Comparison of ENCODE assay signal across 2 cellular contexts in the genomic region with DNA sequence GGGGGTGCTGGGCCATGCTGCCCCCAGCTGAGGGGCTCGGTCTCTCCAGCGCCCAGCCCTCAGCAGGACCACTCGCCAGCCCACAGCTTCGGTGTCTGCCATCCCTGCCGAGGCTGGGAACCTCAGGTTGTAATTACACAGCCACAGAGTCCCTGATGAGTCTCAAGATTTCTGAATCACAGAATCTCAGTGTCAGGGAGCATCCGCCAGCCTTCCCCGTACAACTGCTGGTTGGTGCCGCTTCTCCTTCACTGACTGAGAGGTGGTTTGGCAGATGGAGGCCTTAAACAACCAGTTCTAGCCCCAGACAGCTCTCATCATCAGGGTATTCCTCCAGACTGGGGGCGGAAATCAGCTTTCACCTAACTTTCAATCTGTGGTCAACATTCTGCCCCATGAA.
TF ChIP-seq lines count a peak whose summit lies in the region.

No MANE protein-coding gene starts in this region.

TF ChIP-seq in GM23338, 12 proteins besides CTCF, POLR2A, EP300 and RAD21:
- TF ChIP-seq EZH2phosphoT487 (IDR thresholded peaks at IDR 0.05; ENCODE audit: unreplicated experiment) (no peak), NANOG (IDR thresholded peaks at IDR 0.05; ENCODE audit: borderline replicate concordance) (no peak), POLR2AphosphoS5 (IDR thresholded peaks at IDR 0.05; ENCODE audit: low read depth) (no peak)

TF ChIP-seq in H1, 55 proteins besides CTCF, POLR2A, EP300 and RAD21:
- TF ChIP-seq SIRT6 (IDR thresholded peaks at IDR 0.05; ENCODE audit: low read length) (no peak), SUZ12 (IDR thresholded peaks at IDR 0.05; ENCODE audit: low read length) (no peak), POLR2AphosphoS5 (IDR thresholded peaks at IDR 0.05; ENCODE audit: low read depth, low read length) (no peak), SIN3A (conservative IDR thresholded peaks at IDR 0.05 in 1 of 2, IDR thresholded peaks at IDR 0.05 in 1 of 2; ENCODE audit: low read depth in 1 of 2, low read length in 2 of 2) (no peak), YY1 (IDR thresholded peaks at IDR 0.05; ENCODE audit: low read depth, low read length) (no peak), SIX5 (IDR thresholded peaks at IDR 0.05; ENCODE audit: low read depth, low read length) (no peak), GABPA (IDR thresholded peaks at IDR 0.05; ENCODE audit: borderline replicate concordance, insufficient read depth, low read length) (no peak), CBX8 (IDR thresholded peaks at IDR 0.05; ENCODE audit: borderline replicate concordance, low read depth, low read length) (no peak), POU5F1 (IDR thresholded peaks at IDR 0.05; ENCODE audit: low read depth, low read length) (no peak), KDM4A (IDR thresholded peaks at IDR 0.05; ENCODE audit: low read depth, low read length, severe bottlenecking) (no peak), NRF1 (IDR thresholded peaks at IDR 0.05; ENCODE audit: low read depth, low read length) (no peak), TBP (IDR thresholded peaks at IDR 0.05; ENCODE audit: low read depth, low read length) (no peak), SP1 (IDR thresholded peaks at IDR 0.05; ENCODE audit: low read depth, low read length) (no peak), PHF8 (conservative IDR thresholded peaks at IDR 0.05; ENCODE audit: low read depth, low read length) (no peak), RXRA (IDR thresholded peaks at IDR 0.05; ENCODE audit: insufficient read depth, low read depth, low read length) (no peak), RNF2 (IDR thresholded peaks at IDR 0.05; ENCODE audit: borderline replicate concordance, low read depth, low read length, missing control alignments, poor library complexity, severe bottlenecking) (no peak), KDM5A (IDR thresholded peaks at IDR 0.05; ENCODE audit: low read length) (no peak)
- TF ChIP-seq, protein P1, sequence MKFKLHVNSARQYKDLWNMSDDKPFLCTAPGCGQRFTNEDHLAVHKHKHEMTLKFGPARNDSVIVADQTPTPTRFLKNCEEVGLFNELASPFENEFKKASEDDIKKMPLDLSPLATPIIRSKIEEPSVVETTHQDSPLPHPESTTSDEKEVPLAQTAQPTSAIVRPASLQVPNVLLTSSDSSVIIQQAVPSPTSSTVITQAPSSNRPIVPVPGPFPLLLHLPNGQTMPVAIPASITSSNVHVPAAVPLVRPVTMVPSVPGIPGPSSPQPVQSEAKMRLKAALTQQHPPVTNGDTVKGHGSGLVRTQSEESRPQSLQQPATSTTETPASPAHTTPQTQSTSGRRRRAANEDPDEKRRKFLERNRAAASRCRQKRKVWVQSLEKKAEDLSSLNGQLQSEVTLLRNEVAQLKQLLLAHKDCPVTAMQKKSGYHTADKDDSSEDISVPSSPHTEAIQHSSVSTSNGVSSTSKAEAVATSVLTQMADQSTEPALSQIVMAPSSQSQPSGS (IDR thresholded peaks at IDR 0.05; ENCODE audit: low read length), result no peak
- TF ChIP-seq, protein P2, sequence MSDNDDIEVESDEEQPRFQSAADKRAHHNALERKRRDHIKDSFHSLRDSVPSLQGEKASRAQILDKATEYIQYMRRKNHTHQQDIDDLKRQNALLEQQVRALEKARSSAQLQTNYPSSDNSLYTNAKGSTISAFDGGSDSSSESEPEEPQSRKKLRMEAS (IDR thresholded peaks at IDR 0.05), result no peak
- TF ChIP-seq, protein P3, sequence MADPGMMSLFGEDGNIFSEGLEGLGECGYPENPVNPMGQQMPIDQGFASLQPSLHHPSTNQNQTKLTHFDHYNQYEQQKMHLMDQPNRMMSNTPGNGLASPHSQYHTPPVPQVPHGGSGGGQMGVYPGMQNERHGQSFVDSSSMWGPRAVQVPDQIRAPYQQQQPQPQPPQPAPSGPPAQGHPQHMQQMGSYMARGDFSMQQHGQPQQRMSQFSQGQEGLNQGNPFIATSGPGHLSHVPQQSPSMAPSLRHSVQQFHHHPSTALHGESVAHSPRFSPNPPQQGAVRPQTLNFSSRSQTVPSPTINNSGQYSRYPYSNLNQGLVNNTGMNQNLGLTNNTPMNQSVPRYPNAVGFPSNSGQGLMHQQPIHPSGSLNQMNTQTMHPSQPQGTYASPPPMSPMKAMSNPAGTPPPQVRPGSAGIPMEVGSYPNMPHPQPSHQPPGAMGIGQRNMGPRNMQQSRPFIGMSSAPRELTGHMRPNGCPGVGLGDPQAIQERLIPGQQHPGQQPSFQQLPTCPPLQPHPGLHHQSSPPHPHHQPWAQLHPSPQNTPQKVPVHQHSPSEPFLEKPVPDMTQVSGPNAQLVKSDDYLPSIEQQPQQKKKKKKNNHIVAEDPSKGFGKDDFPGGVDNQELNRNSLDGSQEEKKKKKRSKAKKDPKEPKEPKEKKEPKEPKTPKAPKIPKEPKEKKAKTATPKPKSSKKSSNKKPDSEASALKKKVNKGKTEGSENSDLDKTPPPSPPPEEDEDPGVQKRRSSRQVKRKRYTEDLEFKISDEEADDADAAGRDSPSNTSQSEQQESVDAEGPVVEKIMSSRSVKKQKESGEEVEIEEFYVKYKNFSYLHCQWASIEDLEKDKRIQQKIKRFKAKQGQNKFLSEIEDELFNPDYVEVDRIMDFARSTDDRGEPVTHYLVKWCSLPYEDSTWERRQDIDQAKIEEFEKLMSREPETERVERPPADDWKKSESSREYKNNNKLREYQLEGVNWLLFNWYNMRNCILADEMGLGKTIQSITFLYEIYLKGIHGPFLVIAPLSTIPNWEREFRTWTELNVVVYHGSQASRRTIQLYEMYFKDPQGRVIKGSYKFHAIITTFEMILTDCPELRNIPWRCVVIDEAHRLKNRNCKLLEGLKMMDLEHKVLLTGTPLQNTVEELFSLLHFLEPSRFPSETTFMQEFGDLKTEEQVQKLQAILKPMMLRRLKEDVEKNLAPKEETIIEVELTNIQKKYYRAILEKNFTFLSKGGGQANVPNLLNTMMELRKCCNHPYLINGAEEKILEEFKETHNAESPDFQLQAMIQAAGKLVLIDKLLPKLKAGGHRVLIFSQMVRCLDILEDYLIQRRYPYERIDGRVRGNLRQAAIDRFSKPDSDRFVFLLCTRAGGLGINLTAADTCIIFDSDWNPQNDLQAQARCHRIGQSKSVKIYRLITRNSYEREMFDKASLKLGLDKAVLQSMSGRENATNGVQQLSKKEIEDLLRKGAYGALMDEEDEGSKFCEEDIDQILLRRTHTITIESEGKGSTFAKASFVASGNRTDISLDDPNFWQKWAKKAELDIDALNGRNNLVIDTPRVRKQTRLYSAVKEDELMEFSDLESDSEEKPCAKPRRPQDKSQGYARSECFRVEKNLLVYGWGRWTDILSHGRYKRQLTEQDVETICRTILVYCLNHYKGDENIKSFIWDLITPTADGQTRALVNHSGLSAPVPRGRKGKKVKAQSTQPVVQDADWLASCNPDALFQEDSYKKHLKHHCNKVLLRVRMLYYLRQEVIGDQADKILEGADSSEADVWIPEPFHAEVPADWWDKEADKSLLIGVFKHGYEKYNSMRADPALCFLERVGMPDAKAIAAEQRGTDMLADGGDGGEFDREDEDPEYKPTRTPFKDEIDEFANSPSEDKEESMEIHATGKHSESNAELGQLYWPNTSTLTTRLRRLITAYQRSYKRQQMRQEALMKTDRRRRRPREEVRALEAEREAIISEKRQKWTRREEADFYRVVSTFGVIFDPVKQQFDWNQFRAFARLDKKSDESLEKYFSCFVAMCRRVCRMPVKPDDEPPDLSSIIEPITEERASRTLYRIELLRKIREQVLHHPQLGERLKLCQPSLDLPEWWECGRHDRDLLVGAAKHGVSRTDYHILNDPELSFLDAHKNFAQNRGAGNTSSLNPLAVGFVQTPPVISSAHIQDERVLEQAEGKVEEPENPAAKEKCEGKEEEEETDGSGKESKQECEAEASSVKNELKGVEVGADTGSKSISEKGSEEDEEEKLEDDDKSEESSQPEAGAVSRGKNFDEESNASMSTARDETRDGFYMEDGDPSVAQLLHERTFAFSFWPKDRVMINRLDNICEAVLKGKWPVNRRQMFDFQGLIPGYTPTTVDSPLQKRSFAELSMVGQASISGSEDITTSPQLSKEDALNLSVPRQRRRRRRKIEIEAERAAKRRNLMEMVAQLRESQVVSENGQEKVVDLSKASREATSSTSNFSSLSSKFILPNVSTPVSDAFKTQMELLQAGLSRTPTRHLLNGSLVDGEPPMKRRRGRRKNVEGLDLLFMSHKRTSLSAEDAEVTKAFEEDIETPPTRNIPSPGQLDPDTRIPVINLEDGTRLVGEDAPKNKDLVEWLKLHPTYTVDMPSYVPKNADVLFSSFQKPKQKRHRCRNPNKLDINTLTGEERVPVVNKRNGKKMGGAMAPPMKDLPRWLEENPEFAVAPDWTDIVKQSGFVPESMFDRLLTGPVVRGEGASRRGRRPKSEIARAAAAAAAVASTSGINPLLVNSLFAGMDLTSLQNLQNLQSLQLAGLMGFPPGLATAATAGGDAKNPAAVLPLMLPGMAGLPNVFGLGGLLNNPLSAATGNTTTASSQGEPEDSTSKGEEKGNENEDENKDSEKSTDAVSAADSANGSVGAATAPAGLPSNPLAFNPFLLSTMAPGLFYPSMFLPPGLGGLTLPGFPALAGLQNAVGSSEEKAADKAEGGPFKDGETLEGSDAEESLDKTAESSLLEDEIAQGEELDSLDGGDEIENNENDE (IDR thresholded peaks at IDR 0.05; ENCODE audit: insufficient replicate concordance, low read length), result no peak
